ENCODE assay signal across 12 cellular contexts in the genomic region with DNA sequence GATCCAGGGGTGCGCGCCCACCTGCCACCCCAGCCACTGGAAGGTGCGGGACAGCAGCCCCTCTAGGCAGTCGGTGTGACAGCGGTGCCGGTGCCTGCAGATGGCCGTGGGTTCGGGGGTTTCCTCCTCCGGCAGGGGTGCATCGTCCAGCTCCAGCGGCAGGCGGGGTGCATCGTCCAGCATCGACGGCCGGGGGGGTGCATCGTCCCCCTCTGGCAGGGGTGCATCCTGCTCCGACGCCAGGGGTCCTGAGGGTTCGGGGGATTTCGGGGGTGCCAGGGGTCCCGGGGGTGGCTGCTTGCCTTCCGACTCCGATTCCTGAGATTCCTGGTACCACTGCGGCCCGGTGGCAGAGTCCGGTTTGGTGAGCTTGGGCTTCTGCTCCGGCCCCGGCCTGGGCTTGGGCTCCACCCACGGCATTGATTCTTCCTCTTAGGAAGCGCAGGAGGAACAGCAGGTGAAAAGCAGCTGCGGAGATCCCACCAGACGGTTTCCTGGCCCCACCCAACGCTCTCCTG.
"Had no signal": no experiment of that assay in that cellular context is flagged by ENCODE, and none has a peak within 500 bp of the region (broad histone marks: within the 10 kb centered on the region; RNA-seq: fewer than 3 reads in every experiment).

No MANE protein-coding gene starts in this region.

- H3K4me3 Mint-ChIP-seq: activated CD4-positive, alpha-beta T cell treated with anti-CD3 and anti-CD28 coated beads, Interleukin-2, amount 10 ng/mL, durations not matched to agents 7 days and 5 days; activated T-helper 1 cell treated with anti-CD3 and anti-CD28 coated beads, Interleukin-12 subunit alpha, Interleukin-12 subunit beta, Interleukin-2, Interleukin-4 antibody, amounts not matched to agents 30 ng/mL and 10 ng/mL and 1 ng/mL, durations not matched to agents 14 hours and 24 hours and 36 hours; natural killer cell treated with Interleukin-12 subunit alpha and Interleukin-12 subunit beta and Interleukin-15 and Interleukin-18, amount 100 ng/mL, for 72 hours; T-helper 2 cell treated with Interferon-gamma antibody and Interleukin-4, amounts not matched to agents 5 μg/mL and 100 μg/mL, for 36 hours had no signal

- DNase-seq: activated CD4-positive, alpha-beta T cell treated with anti-CD3 and anti-CD28 coated beads, Interleukin-2, amount 10 ng/mL, durations not matched to agents 7 days and 5 days; activated CD8-positive, alpha-beta memory T cell treated with anti-CD3 and anti-CD28 coated beads for 24 hours; aorta; dermis blood vessel endothelial cell; islet precursor cell; tibial artery; uterus had no signal

- H3K36me3 ChIP-seq: breast epithelium, tibial artery, uterus had no signal

- H3K27me3 ChIP-seq: uterus had no signal

- H3K36me3 Mint-ChIP-seq: natural killer cell treated with Interleukin-12 subunit alpha and Interleukin-12 subunit beta and Interleukin-15 and Interleukin-18, amount 100 ng/mL, for 72 hours had no signal

- H3K27ac Mint-ChIP-seq: activated CD4-positive, alpha-beta T cell treated with anti-CD3 and anti-CD28 coated beads, Interleukin-2, amount 10 ng/mL, durations not matched to agents 7 days and 5 days; activated T-helper 1 cell treated with anti-CD3 and anti-CD28 coated beads, Interleukin-12 subunit alpha, Interleukin-12 subunit beta, Interleukin-2, Interleukin-4 antibody, amounts not matched to agents 30 ng/mL and 10 ng/mL and 1 ng/mL, durations not matched to agents 14 hours and 24 hours and 36 hours; natural killer cell treated with Interleukin-12 subunit alpha and Interleukin-12 subunit beta and Interleukin-15 and Interleukin-18, amount 100 ng/mL, for 72 hours; T-helper 2 cell treated with Interferon-gamma antibody and Interleukin-4, amounts not matched to agents 5 μg/mL and 100 μg/mL, for 36 hours had no signal

- H3K9me3 ChIP-seq: tibial artery, uterus had no signal

- H3K27ac ChIP-seq: breast epithelium, tibial artery, uterus had no signal

- H3K9me3 Mint-ChIP-seq: activated CD4-positive, alpha-beta T cell treated with anti-CD3 and anti-CD28 coated beads, Interleukin-2, amount 10 ng/mL, durations not matched to agents 7 days and 5 days; activated T-helper 1 cell treated with anti-CD3 and anti-CD28 coated beads, Interleukin-12 subunit alpha, Interleukin-12 subunit beta, Interleukin-2, Interleukin-4 antibody, amounts not matched to agents 30 ng/mL and 10 ng/mL and 1 ng/mL, durations not matched to agents 14 hours and 24 hours and 36 hours; T-helper 2 cell treated with Interferon-gamma antibody and Interleukin-4, amounts not matched to agents 5 μg/mL and 100 μg/mL, for 36 hours had no signal

- H3K4me3 ChIP-seq: breast epithelium, tibial artery, uterus had no signal

- ATAC-seq: sciatic nerve had no signal

- H3K4me1 Mint-ChIP-seq: activated CD4-positive, alpha-beta T cell treated with anti-CD3 and anti-CD28 coated beads, Interleukin-2, amount 10 ng/mL, durations not matched to agents 7 days and 5 days had no signal

- H3K4me1 ChIP-seq: breast epithelium, tibial artery, uterus had no signal
